In the genomic region with DNA sequence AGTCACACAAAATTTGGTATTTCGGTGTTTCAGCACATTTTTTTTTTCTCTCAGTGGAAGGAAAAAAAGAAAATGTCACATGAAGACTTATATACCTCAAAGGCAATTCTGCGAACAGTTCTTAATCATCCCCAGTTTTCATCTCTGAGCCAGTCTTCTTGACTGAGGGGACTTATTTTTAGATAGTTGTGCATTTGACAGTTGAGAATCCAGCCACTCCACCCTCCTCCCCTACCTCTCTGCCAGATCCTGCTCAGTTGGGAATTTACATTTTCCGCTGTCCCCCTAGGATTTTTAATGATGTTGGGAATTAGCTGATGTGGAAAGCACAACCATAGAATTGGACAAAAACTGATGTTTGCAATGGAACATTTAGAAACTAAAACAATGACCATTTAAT, we compare ENCODE assay signal across 20 cellular contexts.
DNase-seq lines count a peak whose midpoint lies in the region; ATAC-seq, FAIRE-seq and TF ChIP-seq lines count a peak whose summit lies in the region.
"Had no signal": no experiment of that assay in that cellular context is flagged by ENCODE, and none has a peak within 500 bp of the region (broad histone marks: within the 10 kb centered on the region; RNA-seq: fewer than 3 reads in every experiment).

No MANE protein-coding gene starts in this region.

- no peaks in the 10 kb centered on the region for H3K9me3 ChIP-seq in K562 (replicated peaks; ENCODE audit: control insufficient read depth, insufficient read depth, low read depth, low read length)
- H3K9me3 ChIP-seq: A549 had no signal

- no peak overlapping the region for H3K4me3 Mint-ChIP-seq in nephron
- no peak overlapping the region for H3K4me3 Mint-ChIP-seq in activated T-helper 17 cell treated with anti-CD3 and anti-CD28 coated beads, Interleukin-2, amount 50 U/mL, for 72 hours
- H3K4me3 Mint-ChIP-seq in stimulated activated naive B cell treated with anti-CD40 and anti-IgM and Interleukin-4, amounts not matched to agents 10 μg/mL and 1 μg/mL and 100 μg/mL, for 72 hours: no peak overlapping the region
- H3K4me3 Mint-ChIP-seq: CD4-positive, alpha-beta memory T cell had no signal

- 8% methylated on average over 3 of the region's 3 CpGs for WGBS in K562 (ENCODE audit: insufficient coverage, low coverage, missing lambda C conversion rate)

- H3K4me3 ChIP-seq in K562: no peak overlapping the region
- H3K4me3 ChIP-seq: A549 had no signal

- CTCF ChIA-PET in K562 (lab: Yijun Ruan, JAX; ENCODE audit: low intra/inter-chr PET ratio): no interaction called here

- no peak for TF ChIP-seq RAD21 in K562 (CRISPR knock-in tag; conservative IDR thresholded peaks at IDR 0.05 in 1 of 2, IDR thresholded peaks at IDR 0.05 in 1 of 2)

- no peaks in the 10 kb centered on the region for H3K4me1 ChIP-seq in K562 (replicated peaks in 1 of 2; ENCODE audit: control insufficient read depth in 2 of 2, insufficient read depth in 2 of 2, low read length in 2 of 2)
- H3K4me1 ChIP-seq: A549 had no signal

- POLR2A ChIA-PET in K562 (lab: Yijun Ruan, JAX): no interaction called here

- peaks cover 4% of the 10 kb centered on the region in 2 experiments; a peak in 2 of 5 replicates for H3K27me3 ChIP-seq in K562 (ENCODE audit: control insufficient read depth in 2 of 2, insufficient read depth in 2 of 2, low read length in 2 of 2)

- no peak overlapping the region for H2AFZ ChIP-seq in K562 (ENCODE audit: low read depth, low read length)

- DNase-seq in Right ventricle myocardium superior: no peak
- DNase-seq in cardiac septum (ENCODE audit: low spot score): no peak
- no peak for DNase-seq in K562 (ENCODE audit: extremely low read depth in 1 of 4, low spot score in 3 of 4)
- no peak for DNase-seq in stimulated activated naive B cell treated with anti-CD40 and anti-IgM and Interleukin-4, amounts not matched to agents 10 μg/mL and 1 μg/mL and 100 μg/mL, for 72 hours
- DNase-seq: AML-193; CD4-positive, alpha-beta memory T cell; DMS153; DMS79; GDM1; GOT3; H9 had no signal

- TF ChIP-seq EP300 in K562 (IDR thresholded peaks at IDR 0.05; ENCODE audit: low read length): no peak

- BruUV-seq in K562 (replicated peaks; lab: Mats Ljungman, UMichigan): no TSS peak

- ATAC-seq in Right ventricle myocardium superior (ENCODE audit: poor library complexity) (peak; percentile 56), K562 (no peak), GM21529 (IDR thresholded peaks at IDR 0.05; ENCODE audit: unreplicated experiment) (no peak)
- no peak for ATAC-seq in activated T-helper 17 cell treated with anti-CD3 and anti-CD28 coated beads, Interleukin-2, amount 50 U/mL, for 72 hours (replicated peaks)
- no peak for ATAC-seq in stimulated activated naive B cell treated with anti-CD40 and anti-IgM and Interleukin-4, amounts not matched to agents 10 μg/mL and 1 μg/mL and 100 μg/mL, for 72 hours (replicated peaks)
- ATAC-seq: A549 had no signal

- intact Hi-C loops in Right ventricle myocardium superior (cut with DNase I) (no loop called here), cardiac septum (cut with DNase I) (no loop called here), K562 (cut with micrococcal nuclease) (no loop called here)

- no peaks in the 10 kb centered on the region for H3K36me3 Mint-ChIP-seq in nephron (ENCODE audit: low read depth)
- H3K36me3 Mint-ChIP-seq in activated T-helper 17 cell treated with anti-CD3 and anti-CD28 coated beads, Interleukin-2, amount 50 U/mL, for 72 hours (ENCODE audit: low read depth): no peaks in the 10 kb centered on the region
- no peaks in the 10 kb centered on the region for H3K36me3 Mint-ChIP-seq in stimulated activated naive B cell treated with anti-CD40 and anti-IgM and Interleukin-4, amounts not matched to agents 10 μg/mL and 1 μg/mL and 100 μg/mL, for 72 hours
- H3K36me3 Mint-ChIP-seq: CD4-positive, alpha-beta memory T cell had no signal

- no peaks in the 10 kb centered on the region for H3K36me3 ChIP-seq in K562 (ENCODE audit: control insufficient read depth, insufficient read depth, low read length)

- no peaks in the 10 kb centered on the region for H3K79me2 ChIP-seq in K562 (ENCODE audit: control insufficient read depth, insufficient read depth, low read length)

- TF ChIP-seq CTCF in K562 (IDR thresholded peaks at IDR 0.05 in 2 of 3, conservative IDR thresholded peaks at IDR 0.05 in 1 of 3; ENCODE audit: insufficient read depth in 2 of 3, low read depth in 1 of 3, low read length in 3 of 3) (no peak), nephron (IDR thresholded peaks at IDR 0.05; ENCODE audit: unreplicated experiment in 3 of 3) (no peak)

- no peak overlapping the region for H3K9ac ChIP-seq in K562 (ENCODE audit: insufficient read depth in 1 of 2, low read depth in 2 of 2, low read length in 2 of 2)

- H3K4me1 Mint-ChIP-seq in nephron: peaks cover 12% of the 10 kb centered on the region
- H3K4me1 Mint-ChIP-seq in activated T-helper 17 cell treated with anti-CD3 and anti-CD28 coated beads, Interleukin-2, amount 50 U/mL, for 72 hours: no peaks in the 10 kb centered on the region
- peaks cover 3 to 9% of the 10 kb centered on the region in 2 donors for H3K4me1 Mint-ChIP-seq in stimulated activated naive B cell treated with anti-CD40 and anti-IgM and Interleukin-4, amounts not matched to agents 10 μg/mL and 1 μg/mL and 100 μg/mL, for 72 hours

- FAIRE-seq in K562 (lab: Jason Lieb, UNC): peak; percentile 49
- FAIRE-seq: A549, GM12892, GM18507, HTR-8/SVneo had no signal

- TF ChIP-seq POLR2A in K562 (conservative IDR thresholded peaks at IDR 0.05): no peak

- H3K27ac Mint-ChIP-seq in nephron: peak overlapping the region in 2 of 3 experiments; percentile 18 to 30
- no peak overlapping the region for H3K27ac Mint-ChIP-seq in activated T-helper 17 cell treated with anti-CD3 and anti-CD28 coated beads, Interleukin-2, amount 50 U/mL, for 72 hours
- H3K27ac Mint-ChIP-seq in stimulated activated naive B cell treated with anti-CD40 and anti-IgM and Interleukin-4, amounts not matched to agents 10 μg/mL and 1 μg/mL and 100 μg/mL, for 72 hours: no peak overlapping the region

- no peaks in the 10 kb centered on the region for H4K20me1 ChIP-seq in K562 (replicated peaks; ENCODE audit: control insufficient read depth, insufficient read depth, low read length)

- no peak overlapping the region for H3K4me2 ChIP-seq in K562 (ENCODE audit: insufficient read depth, low read length)
- H3K4me2 ChIP-seq: A549 had no signal

- no peaks in the 10 kb centered on the region for H3K9me1 ChIP-seq in K562 (ENCODE audit: control insufficient read depth, insufficient read depth, low read length)

- in situ Hi-C loops in K562 (cut with MboI): no loop called here

- no peaks in the 10 kb centered on the region for H3K27me3 Mint-ChIP-seq in nephron (ENCODE audit: low read depth)
- peaks cover 4% of the 10 kb centered on the region for H3K27me3 Mint-ChIP-seq in activated T-helper 17 cell treated with anti-CD3 and anti-CD28 coated beads, Interleukin-2, amount 50 U/mL, for 72 hours
- H3K27me3 Mint-ChIP-seq in stimulated activated naive B cell treated with anti-CD40 and anti-IgM and Interleukin-4, amounts not matched to agents 10 μg/mL and 1 μg/mL and 100 μg/mL, for 72 hours: no peaks in the 10 kb centered on the region

- H3K27ac ChIP-seq in K562 (ENCODE audit: extremely low read depth, low read depth, low read length): no peak overlapping the region
- H3K27ac ChIP-seq: 22Rv1, A549, C4-2B had no signal

- H3K9me3 Mint-ChIP-seq in nephron: peaks cover 4% of the 10 kb centered on the region
- H3K9me3 Mint-ChIP-seq in activated T-helper 17 cell treated with anti-CD3 and anti-CD28 coated beads, Interleukin-2, amount 50 U/mL, for 72 hours: peaks cover 3% of the 10 kb centered on the region
- peaks cover 0 to 2% of the 10 kb centered on the region in 2 donors for H3K9me3 Mint-ChIP-seq in stimulated activated naive B cell treated with anti-CD40 and anti-IgM and Interleukin-4, amounts not matched to agents 10 μg/mL and 1 μg/mL and 100 μg/mL, for 72 hours

TF ChIP-seq in K562, 482 proteins besides CTCF, POLR2A, EP300 and RAD21:
- no peak for TF ChIP-seq KHSRP (IDR thresholded peaks at IDR 0.05)

Comparison
In these comparisons a context has a peak if more than half of its experiments do, and no peak if none do; other contexts are left out.
1. H3K27ac Mint-ChIP-seq: peak in nephron (2 of 3); none in activated T-helper 17 cell treated with anti-CD3 and anti-CD28 coated beads, Interleukin-2, amount 50 U/mL, for 72 hours (single experiment) and stimulated activated naive B cell treated with anti-CD40 and anti-IgM and Interleukin-4, amounts not matched to agents 10 μg/mL and 1 μg/mL and 100 μg/mL, for 72 hours (single experiment).